8 cellular contexts compared by ENCODE assay signal in genomic region chr2:239381709-239382134, GRCh38. TPM values are rescaled to one million over a fixed set of nuclear protein-coding genes. Genes with fewer than 3 reads are reported as not detected.
DNase-seq lines count a peak whose midpoint lies in the region; ATAC-seq lines count a peak whose summit lies in the region.

No MANE protein-coding gene starts in this region.

- H3K27me3 Mint-ChIP-seq in IgD-negative memory B cell = no peaks in the 10 kb centered on the region
- peaks cover 3 to 15% (median 4%) of the 10 kb centered on the region in 3 donors for H3K27me3 Mint-ChIP-seq in immature natural killer cell (ENCODE audit: low read depth in 3 of 3)

- H3K4me1 Mint-ChIP-seq in IgD-negative memory B cell (peaks cover 20 to 22% (median 20%) of the 10 kb centered on the region in 3 donors), immature natural killer cell (peaks cover 34 to 39% of the 10 kb centered on the region in 2 donors)

- DNase-seq in immature natural killer cell = peak in 1 of 3 donors; percentile 16
- DNase-seq in mucosa of gallbladder (ENCODE audit: low spot score) = no peak
- no peak for DNase-seq in NCI-H446 treated with DMSO at 0.1 percent for 48 hours (lab: John Stamatoyannopoulos, UW)
- no peak for DNase-seq in foreskin melanocyte
- no peak for DNase-seq in cortex of kidney (lab: John Stamatoyannopoulos, UW)

- H3K27ac Mint-ChIP-seq in IgD-negative memory B cell = peak overlapping the region; percentile 92 to 98 (median 96)
- H3K27ac Mint-ChIP-seq in immature natural killer cell = peak overlapping the region in 5 of 6 donors; percentile 78 to 97 (median 95)

- peak; percentile 62 for ATAC-seq in GM18498 (IDR thresholded peaks at IDR 0.05; ENCODE audit: unreplicated experiment)
- peak; percentile 52 for ATAC-seq in GM21423 (IDR thresholded peaks at IDR 0.05; ENCODE audit: unreplicated experiment)

- H3K9me3 Mint-ChIP-seq in IgD-negative memory B cell (no peaks in the 10 kb centered on the region), immature natural killer cell (no peaks in the 10 kb centered on the region)

- H3K4me3 Mint-ChIP-seq in IgD-negative memory B cell (peak overlapping the region; percentile 81 to 94 (median 89)), immature natural killer cell (peak overlapping the region; percentile 83 to 95 (median 89))

- peaks cover 3% of the 10 kb centered on the region for H3K36me3 Mint-ChIP-seq in IgD-negative memory B cell
- H3K36me3 Mint-ChIP-seq in immature natural killer cell = peaks cover 0 to 3% (median 0%) of the 10 kb centered on the region in 3 donors

RNA-seq across cellular contexts. Expression of gene HDAC4, which starts 19.1 kb away (rescaled TPM):
- 2.8 TPM for polyA plus RNA-seq in IgD-negative memory B cell
- 1 to 10 TPM; 1.9 to 8.1 (median 5.1) TPM for polyA plus RNA-seq in immature natural killer cell
- 103 TPM for total RNA-seq in mucosa of gallbladder
